ENCODE assay signal across 23 cellular contexts in genomic region chr1:163999131-163999530, GRCh38.
"Had no signal": no experiment of that assay in that cellular context is flagged by ENCODE, and none has a peak within 500 bp of the region (broad histone marks: within the 10 kb centered on the region; RNA-seq: fewer than 3 reads in every experiment).

No MANE protein-coding gene starts in this region.

- H3K27me3 Mint-ChIP-seq: naive thymus-derived CD4-positive, alpha-beta T cell; stimulated activated memory B cell treated with anti-CD40 and anti-IgM and Interleukin-4, amounts not matched to agents 10 μg/mL and 1 μg/mL and 100 μg/mL, for 72 hours; stimulated activated naive CD8-positive, alpha-beta T cell treated with anti-CD3 and anti-CD28 coated beads, Interleukin-15, Interleukin-2, amounts not matched to agents 100 ng/mL and 50 ng/mL, for 24 hours had no signal

- H3K36me3 ChIP-seq: spleen, tibial nerve, upper lobe of right lung, vagina had no signal

- DNase-seq: effector CD4-positive, alpha-beta T cell; endodermal cell; erythroblast; foreskin melanocyte; head of caudate nucleus; kidney; left cardiac atrium; left ventricle myocardium superior; mesenchymal stem cell; naive thymus-derived CD4-positive, alpha-beta T cell; nephron progenitor cell; posterior cingulate gyrus; spleen; stimulated activated CD4-positive, alpha-beta T cell treated with anti-CD3 and anti-CD28 coated beads, Interleukin-15, amount 100 ng/mL, for 24 hours; stimulated activated CD4-positive, alpha-beta T cell treated with anti-CD3 and anti-CD28 coated beads, Interleukin-1b, Interleukin-23, amount 100 ng/mL, for 48 hours; stimulated activated CD4-positive, alpha-beta T cell treated with anti-CD3 and anti-CD28 coated beads, Interleukin-4, amount 100 ng/mL, for 24 hours; upper lobe of right lung had no signal

- H3K9me3 ChIP-seq: upper lobe of right lung, vagina had no signal

- H3K4me1 Mint-ChIP-seq: endodermal cell; naive thymus-derived CD4-positive, alpha-beta T cell; nephron progenitor cell; stimulated activated memory B cell treated with anti-CD40 and anti-IgM and Interleukin-4, amounts not matched to agents 10 μg/mL and 1 μg/mL and 100 μg/mL, for 72 hours had no signal

- H3K36me3 Mint-ChIP-seq: stimulated activated memory B cell treated with anti-CD40 and anti-IgM and Interleukin-4, amounts not matched to agents 10 μg/mL and 1 μg/mL and 100 μg/mL, for 72 hours had no signal

- H3K4me3 ChIP-seq: hepatocyte, lung, spleen, tibial nerve, upper lobe of right lung, vagina had no signal

- H2AFZ ChIP-seq: hepatocyte had no signal

- H3K27ac ChIP-seq: hepatocyte, spleen, tibial nerve, upper lobe of right lung, vagina had no signal

- H3K4me2 ChIP-seq: hepatocyte had no signal

- H3K79me2 ChIP-seq: hepatocyte had no signal

- H3K27me3 ChIP-seq: hepatocyte, spleen, tibial nerve, upper lobe of right lung, vagina had no signal

- H3K4me3 Mint-ChIP-seq: endodermal cell; naive thymus-derived CD4-positive, alpha-beta T cell; nephron progenitor cell; stimulated activated memory B cell treated with anti-CD40 and anti-IgM and Interleukin-4, amounts not matched to agents 10 μg/mL and 1 μg/mL and 100 μg/mL, for 72 hours; stimulated activated naive CD8-positive, alpha-beta T cell treated with anti-CD3 and anti-CD28 coated beads, Interleukin-15, Interleukin-2, amounts not matched to agents 100 ng/mL and 50 ng/mL, for 24 hours had no signal

- H3K4me1 ChIP-seq: spleen, tibial nerve, upper lobe of right lung, vagina had no signal

- H3K27ac Mint-ChIP-seq: endodermal cell; naive thymus-derived CD4-positive, alpha-beta T cell; nephron progenitor cell; stimulated activated memory B cell treated with anti-CD40 and anti-IgM and Interleukin-4, amounts not matched to agents 10 μg/mL and 1 μg/mL and 100 μg/mL, for 72 hours; stimulated activated naive CD8-positive, alpha-beta T cell treated with anti-CD3 and anti-CD28 coated beads, Interleukin-15, Interleukin-2, amounts not matched to agents 100 ng/mL and 50 ng/mL, for 24 hours had no signal
